Comparison of ENCODE assay signal across 24 cellular contexts in genomic region chr12:59030415-59030814, GRCh38.
DNase-seq lines count a peak whose midpoint lies in the region; ATAC-seq and TF ChIP-seq lines count a peak whose summit lies in the region.
"Had no signal": no experiment of that assay in that cellular context is flagged by ENCODE, and none has a peak within 500 bp of the region (broad histone marks: within the 10 kb centered on the region; RNA-seq: fewer than 3 reads in every experiment).

No MANE protein-coding gene starts in this region.

- peak overlapping the region; percentile 35 for H3K27ac Mint-ChIP-seq in endodermal cell
- H3K27ac Mint-ChIP-seq: activated CD4-positive, alpha-beta memory T cell treated with anti-CD3 and anti-CD28 coated beads, Interleukin-2, amount 10 ng/mL, durations not matched to agents 7 days and 5 days; activated naive CD8-positive, alpha-beta T cell treated with anti-CD3 and anti-CD28 coated beads, Interleukin-2, amount 10 ng/mL, durations not matched to agents 7 days and 5 days had no signal

- no peaks in the 10 kb centered on the region for H3K36me3 Mint-ChIP-seq in endodermal cell (ENCODE audit: low read depth)
- H3K36me3 Mint-ChIP-seq: activated naive CD8-positive, alpha-beta T cell treated with anti-CD3 and anti-CD28 coated beads, Interleukin-2, amount 10 ng/mL, durations not matched to agents 7 days and 5 days had no signal

- H3K36me3 ChIP-seq in endodermal cell (ENCODE audit: control insufficient read depth, insufficient read depth, low read length): no peaks in the 10 kb centered on the region
- H3K36me3 ChIP-seq in prostate gland: no peaks in the 10 kb centered on the region
- H3K36me3 ChIP-seq: neutrophil had no signal

- no peak for ATAC-seq in GM21786 (IDR thresholded peaks at IDR 0.05; ENCODE audit: unreplicated experiment)
- ATAC-seq in HG02973 (IDR thresholded peaks at IDR 0.05; ENCODE audit: unreplicated experiment): no peak
- ATAC-seq: K562, psoas muscle, Right ventricle myocardium inferior had no signal

- peaks cover 25% of the 10 kb centered on the region for H3K9me3 ChIP-seq in endodermal cell (ENCODE audit: control insufficient read depth, low read length)
- no peaks in the 10 kb centered on the region for H3K9me3 ChIP-seq in prostate gland
- H3K9me3 ChIP-seq: neutrophil, psoas muscle had no signal

- no peak overlapping the region for H3K9ac ChIP-seq in endodermal cell (ENCODE audit: extremely low read depth, low read length, poor library complexity, severe bottlenecking)

- H3K27me3 ChIP-seq in endodermal cell (ENCODE audit: control insufficient read depth, insufficient read depth, low read length, poor library complexity, severe bottlenecking) (no peaks in the 10 kb centered on the region), prostate gland (replicated peaks; ENCODE audit: insufficient read depth) (no peaks in the 10 kb centered on the region)
- H3K27me3 ChIP-seq: neutrophil had no signal

- no peak for TF ChIP-seq POLR2A in prostate gland (IDR thresholded peaks at IDR 0.05)

- H3K4me1 Mint-ChIP-seq in endodermal cell: peaks cover 32% of the 10 kb centered on the region
- H3K4me1 Mint-ChIP-seq: activated CD4-positive, alpha-beta memory T cell treated with anti-CD3 and anti-CD28 coated beads, Interleukin-2, amount 10 ng/mL, durations not matched to agents 7 days and 5 days; activated naive CD8-positive, alpha-beta T cell treated with anti-CD3 and anti-CD28 coated beads, Interleukin-2, amount 10 ng/mL, durations not matched to agents 7 days and 5 days; central memory CD8-positive, alpha-beta T cell had no signal

- H3K27ac ChIP-seq in C4-2B (peak overlapping the region; percentile 48), endodermal cell (ENCODE audit: low read depth, low read length) (no peak overlapping the region), prostate gland (no peak overlapping the region)
- H3K27ac ChIP-seq: neutrophil, psoas muscle had no signal

- H3K9me3 Mint-ChIP-seq in endodermal cell: peaks cover 9% of the 10 kb centered on the region
- H3K9me3 Mint-ChIP-seq: activated naive CD8-positive, alpha-beta T cell treated with anti-CD3 and anti-CD28 coated beads, Interleukin-2, amount 10 ng/mL, durations not matched to agents 7 days and 5 days had no signal

- H3K4me3 ChIP-seq in endodermal cell (ENCODE audit: low read length) (no peak overlapping the region), prostate gland (no peak overlapping the region)
- H3K4me3 ChIP-seq: K562, psoas muscle had no signal

- no peaks in the 10 kb centered on the region for H3K27me3 Mint-ChIP-seq in endodermal cell (ENCODE audit: insufficient read depth)
- H3K27me3 Mint-ChIP-seq: activated CD4-positive, alpha-beta memory T cell treated with anti-CD3 and anti-CD28 coated beads, Interleukin-2, amount 10 ng/mL, durations not matched to agents 7 days and 5 days; activated naive CD8-positive, alpha-beta T cell treated with anti-CD3 and anti-CD28 coated beads, Interleukin-2, amount 10 ng/mL, durations not matched to agents 7 days and 5 days; central memory CD8-positive, alpha-beta T cell had no signal

- DNase-seq in NCI-H2029 (lab: John Stamatoyannopoulos, UW): peak; percentile 20
- DNase-seq in endodermal cell: no peak
- peak; percentile 84 for DNase-seq in prostate gland (ENCODE audit: low spot score)
- DNase-seq in activated CD4-positive, alpha-beta T cell treated with anti-CD3 and anti-CD28 coated beads for 4 hours: no peak
- DNase-seq in medulla oblongata (ENCODE audit: extremely low spot score): no peak
- DNase-seq: ACHN; activated CD4-positive, alpha-beta memory T cell treated with anti-CD3 and anti-CD28 coated beads, Interleukin-2, amount 10 ng/mL, durations not matched to agents 7 days and 5 days; activated effector memory CD4-positive, alpha-beta T cell treated with Interleukin-2 at 50 U/mL for 16 hours; activated naive CD8-positive, alpha-beta T cell treated with anti-CD3 and anti-CD28 coated beads, Interleukin-2, amount 10 ng/mL, durations not matched to agents 7 days and 5 days; islet precursor cell; MM.1S; NCI-H1436 treated with DMSO at 0.1 percent for 48 hours; NCI-H2171 treated with DMSO at 0.1 percent for 48 hours; NCI-H82; OCI-M1; psoas muscle; T-helper 9 cell had no signal

- 93 to 94% methylated on average over 3 to 4 of the region's 4 CpGs for WGBS in endodermal cell (ENCODE audit: insufficient coverage in 1 of 2, insufficient read length in 1 of 2), 2 experiments
- 43% methylated on average over 4 of the region's 4 CpGs for WGBS in prostate gland

- H3K4me1 ChIP-seq in endodermal cell (ENCODE audit: control insufficient read depth, insufficient read depth, low read length) (peaks cover 6% of the 10 kb centered on the region), prostate gland (replicated peaks) (no peaks in the 10 kb centered on the region)
- H3K4me1 ChIP-seq: psoas muscle had no signal

- no peak overlapping the region for H3K4me3 Mint-ChIP-seq in endodermal cell
- H3K4me3 Mint-ChIP-seq: activated CD4-positive, alpha-beta memory T cell treated with anti-CD3 and anti-CD28 coated beads, Interleukin-2, amount 10 ng/mL, durations not matched to agents 7 days and 5 days; activated naive CD8-positive, alpha-beta T cell treated with anti-CD3 and anti-CD28 coated beads, Interleukin-2, amount 10 ng/mL, durations not matched to agents 7 days and 5 days; central memory CD8-positive, alpha-beta T cell had no signal

- no peak for TF ChIP-seq CTCF in C4-2B (conservative IDR thresholded peaks at IDR 0.05)
- TF ChIP-seq CTCF in endodermal cell (conservative IDR thresholded peaks at IDR 0.05): no peak
- no peak for TF ChIP-seq CTCF in prostate gland (IDR thresholded peaks at IDR 0.05)

- intact Hi-C loops in prostate gland (cut with DNase I): loop anchor here (10.0 kb wide), 1 partner anchor 106 kb away; the partner anchor contains the start of gene LRIG3

Comparison
In these comparisons a context has a peak if more than half of its experiments do, and no peak if none do; other contexts are left out.
1. DNase-seq: peak in NCI-H2029 (single experiment) and prostate gland (single experiment); none in endodermal cell (single experiment), activated CD4-positive, alpha-beta T cell treated with anti-CD3 and anti-CD28 coated beads for 4 hours (0 of 2) and medulla oblongata (single experiment).